13 cellular contexts compared by ENCODE assay signal in genomic region chr15:72680931-72681330, GRCh38.
DNase-seq lines count a peak whose midpoint lies in the region; ATAC-seq and TF ChIP-seq lines count a peak whose summit lies in the region.
"Had no signal": no experiment of that assay in that cellular context is flagged by ENCODE, and none has a peak within 500 bp of the region (broad histone marks: within the 10 kb centered on the region; RNA-seq: fewer than 3 reads in every experiment).

No MANE protein-coding gene starts in this region.

- ATAC-seq in memory B cell (ENCODE audit: low read depth) (peak; percentile 67), GM21360 (IDR thresholded peaks at IDR 0.05; ENCODE audit: unreplicated experiment) (no peak), GM18505 (IDR thresholded peaks at IDR 0.05; ENCODE audit: unreplicated experiment) (no peak)
- peak; percentile 49 for ATAC-seq in stimulated activated memory B cell treated with anti-CD40 and anti-IgM and Interleukin-4, amounts not matched to agents 10 μg/mL and 1 μg/mL and 100 μg/mL, for 72 hours

- DNase-seq in CD1c-positive myeloid dendritic cell (ENCODE audit: extremely low spot score) = peak; percentile 26
- peak; percentile 48 for DNase-seq in NB4 (ENCODE audit: low read depth)
- no peak for DNase-seq in memory B cell (ENCODE audit: low spot score in 2 of 2)
- DNase-seq in 8988T = no peak
- DNase-seq: AML-193; CD4-positive, CD25-positive, alpha-beta regulatory T cell; DMS 273 treated with DMSO at 0.1 percent for 48 hours; H9 had no signal

- H3K27ac Mint-ChIP-seq in memory B cell = no peak overlapping the region
- H3K27ac Mint-ChIP-seq in stimulated activated memory B cell treated with anti-CD40 and anti-IgM and Interleukin-4, amounts not matched to agents 10 μg/mL and 1 μg/mL and 100 μg/mL, for 72 hours = no peak overlapping the region
- H3K27ac Mint-ChIP-seq: CD4-positive, CD25-positive, alpha-beta regulatory T cell; H9; IgD-negative memory B cell had no signal

- no peaks in the 10 kb centered on the region for H3K9me3 Mint-ChIP-seq in memory B cell
- no peaks in the 10 kb centered on the region for H3K9me3 Mint-ChIP-seq in stimulated activated memory B cell treated with anti-CD40 and anti-IgM and Interleukin-4, amounts not matched to agents 10 μg/mL and 1 μg/mL and 100 μg/mL, for 72 hours
- H3K9me3 Mint-ChIP-seq: CD4-positive, CD25-positive, alpha-beta regulatory T cell; H9; IgD-negative memory B cell had no signal

- H3K4me1 Mint-ChIP-seq in memory B cell = peaks cover 6% of the 10 kb centered on the region
- H3K4me1 Mint-ChIP-seq in stimulated activated memory B cell treated with anti-CD40 and anti-IgM and Interleukin-4, amounts not matched to agents 10 μg/mL and 1 μg/mL and 100 μg/mL, for 72 hours = peaks cover 7% of the 10 kb centered on the region

- no peaks in the 10 kb centered on the region for H3K36me3 Mint-ChIP-seq in memory B cell
- H3K36me3 Mint-ChIP-seq in stimulated activated memory B cell treated with anti-CD40 and anti-IgM and Interleukin-4, amounts not matched to agents 10 μg/mL and 1 μg/mL and 100 μg/mL, for 72 hours = no peaks in the 10 kb centered on the region
- H3K36me3 Mint-ChIP-seq: CD4-positive, CD25-positive, alpha-beta regulatory T cell; IgD-negative memory B cell had no signal

- no peak overlapping the region for H3K4me3 ChIP-seq in NB4 (ENCODE audit: low read depth, low read length)
- H3K4me3 ChIP-seq: BLaER1 had no signal

- H3K27me3 Mint-ChIP-seq in memory B cell = peaks cover 7% of the 10 kb centered on the region
- peaks cover 19% of the 10 kb centered on the region for H3K27me3 Mint-ChIP-seq in stimulated activated memory B cell treated with anti-CD40 and anti-IgM and Interleukin-4, amounts not matched to agents 10 μg/mL and 1 μg/mL and 100 μg/mL, for 72 hours

- H3K4me3 Mint-ChIP-seq in memory B cell = no peak overlapping the region
- H3K4me3 Mint-ChIP-seq in stimulated activated memory B cell treated with anti-CD40 and anti-IgM and Interleukin-4, amounts not matched to agents 10 μg/mL and 1 μg/mL and 100 μg/mL, for 72 hours = no peak overlapping the region
- H3K4me3 Mint-ChIP-seq: H9 had no signal

- no peak for TF ChIP-seq POLR2A in NB4 (IDR thresholded peaks at IDR 0.05; ENCODE audit: extremely low read depth, insufficient read length)
- no peak for TF ChIP-seq POLR2A in GM18505 (IDR thresholded peaks at IDR 0.05; ENCODE audit: borderline replicate concordance, extremely low read depth, insufficient read depth, insufficient read length)

- no peak for TF ChIP-seq CTCF in NB4 (IDR thresholded peaks at IDR 0.05; ENCODE audit: low read depth, low read length)

Comparison
In these comparisons a context has a peak if more than half of its experiments do, and no peak if none do; other contexts are left out.
1. DNase-seq: peak in CD1c-positive myeloid dendritic cell (single experiment) and NB4 (single experiment); none in memory B cell (0 of 2) and 8988T (single experiment).
2. ATAC-seq: peak in memory B cell (single experiment) and stimulated activated memory B cell treated with anti-CD40 and anti-IgM and Interleukin-4, amounts not matched to agents 10 μg/mL and 1 μg/mL and 100 μg/mL, for 72 hours (single experiment); none in GM21360 (single experiment) and GM18505 (single experiment).